In genomic region chr19:5172859-5173577, GRCh38 we compare ENCODE assay signal across 8 cellular contexts.
DNase-seq lines count a peak whose midpoint lies in the region; ATAC-seq lines count a peak whose summit lies in the region.

No MANE protein-coding gene starts in this region.

- ATAC-seq in GM21723 (IDR thresholded peaks at IDR 0.05; ENCODE audit: unreplicated experiment), result no peak
- no peak for ATAC-seq in GM21447 (IDR thresholded peaks at IDR 0.05; ENCODE audit: unreplicated experiment)

- DNase-seq in AG20443 (ENCODE audit: low spot score) (peak; percentile 93), LHCN-M2 (ENCODE audit: low read depth) (peak; percentile 99), brain pericyte (ENCODE audit: low read depth, low spot score) (peak; percentile 53), lung microvascular endothelial cell (ENCODE audit: low read depth in 2 of 2) (peak; percentile 53 to 88)
- no peak for DNase-seq in activated CD8-positive, alpha-beta memory T cell treated with anti-CD3 and anti-CD28 coated beads for 24 hours
- no peak for DNase-seq in activated CD4-positive, alpha-beta T cell treated with anti-CD3 and anti-CD28 coated beads for 48 hours

Comparison
In these comparisons a context has a peak if more than half of its experiments do, and no peak if none do; other contexts are left out.
1. DNase-seq: peak in AG20443 (single experiment), LHCN-M2 (single experiment), brain pericyte (single experiment) and lung microvascular endothelial cell (2 of 2); none in activated CD8-positive, alpha-beta memory T cell treated with anti-CD3 and anti-CD28 coated beads for 24 hours (single experiment) and activated CD4-positive, alpha-beta T cell treated with anti-CD3 and anti-CD28 coated beads for 48 hours (single experiment).